ENCODE assay signal across 28 cellular contexts in genomic region chr9:135655317-135656003, GRCh38. TPM values are rescaled to one million over a fixed set of nuclear protein-coding genes. Genes with fewer than 3 reads are reported as not detected.
"Had no signal": no experiment of that assay in that cellular context is flagged by ENCODE, and none has a peak within 500 bp of the region (broad histone marks: within the 10 kb centered on the region; RNA-seq: fewer than 3 reads in every experiment).

No MANE protein-coding gene starts in this region.

- H3K27ac Mint-ChIP-seq: activated CD4-positive, alpha-beta memory T cell treated with anti-CD3 and anti-CD28 coated beads, Interleukin-2, amount 10 ng/mL, durations not matched to agents 7 days and 5 days; activated CD4-positive, alpha-beta T cell treated with anti-CD3 and anti-CD28 coated beads for 36 hours; activated naive CD4-positive, alpha-beta T cell treated with anti-CD3 and anti-CD28 coated beads, Interleukin-2, amount 50 U/mL, for 24 hours; activated T-helper 17 cell treated with anti-CD3 and anti-CD28 coated beads, Interleukin-2, amount 50 U/mL, for 72 hours had no signal

- H3K9me3 ChIP-seq: breast epithelium had no signal

- H3K36me3 ChIP-seq: breast epithelium had no signal

- H3K4me3 Mint-ChIP-seq: activated CD4-positive, alpha-beta memory T cell treated with anti-CD3 and anti-CD28 coated beads, Interleukin-2, amount 10 ng/mL, durations not matched to agents 7 days and 5 days; activated CD4-positive, alpha-beta T cell treated with anti-CD3 and anti-CD28 coated beads for 36 hours; activated naive CD4-positive, alpha-beta T cell treated with anti-CD3 and anti-CD28 coated beads, Interleukin-2, amount 50 U/mL, for 24 hours; activated T-helper 17 cell treated with anti-CD3 and anti-CD28 coated beads, Interleukin-2, amount 50 U/mL, for 72 hours had no signal

- ATAC-seq: activated CD4-positive, alpha-beta T cell treated with anti-CD3 and anti-CD28 coated beads for 36 hours; activated T-helper 17 cell treated with anti-CD3 and anti-CD28 coated beads, Interleukin-2, amount 50 U/mL, for 72 hours had no signal

- DNase-seq: activated CD4-positive, alpha-beta memory T cell treated with anti-CD3 and anti-CD28 coated beads, Interleukin-2, amount 10 ng/mL, durations not matched to agents 7 days and 5 days; activated CD4-positive, alpha-beta T cell treated with anti-CD3 and anti-CD28 coated beads for 36 hours; activated CD4-positive, alpha-beta T cell treated with anti-CD3 and anti-CD28 coated beads, Interleukin-2, amount 50 U/mL, for 1 hour; activated CD4-positive, CD25-positive, alpha-beta regulatory T cell; activated gamma-delta T cell treated with Interleukin-2 at 50 U/mL for 16 hours; activated T-cell treated with anti-CD3 and anti-CD28 coated beads for 4 hours; activated T-cell treated with anti-CD3 and anti-CD28 coated beads, Interleukin-2, amount 50 U/mL, for 48 hours; aorta; caudate nucleus; Kasumi-1; KBM-7; NCI-H1048; NCI-H1930; NCI-H2107; NCI-H345; NCI-H510A; NCI-H526 treated with DMSO at 0.1 percent for 48 hours; NCI-H82; SIG-M5; T-helper 1 cell had no signal

- H3K4me3 ChIP-seq: breast epithelium had no signal

- H3K36me3 Mint-ChIP-seq: activated naive CD4-positive, alpha-beta T cell treated with anti-CD3 and anti-CD28 coated beads, Interleukin-2, amount 50 U/mL, for 24 hours had no signal

- H3K4me1 Mint-ChIP-seq: activated CD4-positive, alpha-beta memory T cell treated with anti-CD3 and anti-CD28 coated beads, Interleukin-2, amount 10 ng/mL, durations not matched to agents 7 days and 5 days; activated CD4-positive, alpha-beta T cell treated with anti-CD3 and anti-CD28 coated beads for 36 hours; activated naive CD4-positive, alpha-beta T cell treated with anti-CD3 and anti-CD28 coated beads, Interleukin-2, amount 50 U/mL, for 24 hours; activated T-helper 17 cell treated with anti-CD3 and anti-CD28 coated beads, Interleukin-2, amount 50 U/mL, for 72 hours had no signal

- H3K4me1 ChIP-seq: breast epithelium had no signal

- H3K27ac ChIP-seq: breast epithelium, VCaP had no signal

RNA-seq across cellular contexts. Expression of gene LCN9, which starts 7.6 kb away (rescaled TPM):
- total RNA-seq: activated CD4-positive, alpha-beta memory T cell treated with anti-CD3 and anti-CD28 coated beads, Interleukin-2, amount 10 ng/mL, durations not matched to agents 7 days and 5 days; activated CD4-positive, alpha-beta T cell treated with anti-CD3 and anti-CD28 coated beads for 36 hours; activated CD8-positive, alpha-beta memory T cell treated with anti-CD3 and anti-CD28 coated beads for 36 hours; activated T-helper 17 cell treated with anti-CD3 and anti-CD28 coated beads, Interleukin-2, amount 50 U/mL, for 72 hours; aorta; OCI-LY7; RPMI7951; T-helper 2 cell treated with Interferon-gamma antibody and Interleukin-4, amounts not matched to agents 100 ng/mL and 5 ng/mL, for 36 hours had no signal
- polyA plus RNA-seq: aorta had no signal

RNA-seq across cellular contexts. Expression of gene GLT6D1, which starts 16.1 kb away (rescaled TPM):
- total RNA-seq: activated CD4-positive, alpha-beta memory T cell treated with anti-CD3 and anti-CD28 coated beads, Interleukin-2, amount 10 ng/mL, durations not matched to agents 7 days and 5 days; activated CD4-positive, alpha-beta T cell treated with anti-CD3 and anti-CD28 coated beads for 36 hours; activated CD8-positive, alpha-beta memory T cell treated with anti-CD3 and anti-CD28 coated beads for 36 hours; activated T-helper 17 cell treated with anti-CD3 and anti-CD28 coated beads, Interleukin-2, amount 50 U/mL, for 72 hours; aorta; breast epithelium; OCI-LY7; RPMI7951; T-helper 2 cell treated with Interferon-gamma antibody and Interleukin-4, amounts not matched to agents 100 ng/mL and 5 ng/mL, for 36 hours had no signal
- polyA plus RNA-seq: aorta had no signal

RNA-seq across cellular contexts. Expression of gene SOHLH1, which starts 43.8 kb away (rescaled TPM):
- total RNA-seq: activated CD4-positive, alpha-beta memory T cell treated with anti-CD3 and anti-CD28 coated beads, Interleukin-2, amount 10 ng/mL, durations not matched to agents 7 days and 5 days; activated CD4-positive, alpha-beta T cell treated with anti-CD3 and anti-CD28 coated beads for 36 hours; activated CD8-positive, alpha-beta memory T cell treated with anti-CD3 and anti-CD28 coated beads for 36 hours; activated T-helper 17 cell treated with anti-CD3 and anti-CD28 coated beads, Interleukin-2, amount 50 U/mL, for 72 hours; aorta; breast epithelium; OCI-LY7; RPMI7951; T-helper 2 cell treated with Interferon-gamma antibody and Interleukin-4, amounts not matched to agents 100 ng/mL and 5 ng/mL, for 36 hours had no signal
- polyA plus RNA-seq: aorta had no signal

RNA-seq across cellular contexts. Expression of gene KCNT1, which starts 46.5 kb away (rescaled TPM):
- total RNA-seq: activated CD4-positive, alpha-beta T cell treated with anti-CD3 and anti-CD28 coated beads for 36 hours; activated CD8-positive, alpha-beta memory T cell treated with anti-CD3 and anti-CD28 coated beads for 36 hours; activated T-helper 17 cell treated with anti-CD3 and anti-CD28 coated beads, Interleukin-2, amount 50 U/mL, for 72 hours; breast epithelium; OCI-LY7; RPMI7951; T-helper 2 cell treated with Interferon-gamma antibody and Interleukin-4, amounts not matched to agents 100 ng/mL and 5 ng/mL, for 36 hours had no signal
- polyA plus RNA-seq: aorta had no signal
